Comparison of ENCODE assay signal across 14 cellular contexts in the genomic region with DNA sequence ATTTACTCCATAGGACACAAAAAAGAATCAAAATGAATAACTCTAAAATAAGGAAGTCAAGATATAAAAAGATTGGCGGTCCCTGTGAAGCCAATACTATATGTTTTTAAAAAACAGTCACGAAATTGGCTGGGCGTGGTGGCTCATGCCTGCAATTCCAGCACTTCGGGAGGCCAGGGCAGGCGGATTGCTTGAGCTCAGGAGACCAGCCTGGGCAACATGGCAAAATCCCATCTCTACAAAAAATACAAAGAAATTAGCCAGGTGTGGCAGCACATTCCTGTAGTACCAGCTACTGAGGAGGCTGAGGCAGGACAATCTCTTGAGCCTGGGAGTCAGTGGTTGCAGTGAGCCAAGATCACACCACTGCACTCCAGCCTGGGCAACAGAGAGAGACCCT.
"Had no signal": no experiment of that assay in that cellular context is flagged by ENCODE, and none has a peak within 500 bp of the region (broad histone marks: within the 10 kb centered on the region; RNA-seq: fewer than 3 reads in every experiment).

No MANE protein-coding gene starts in this region.

- DNase-seq: dorsolateral prefrontal cortex; effector CD4-positive, alpha-beta T cell; hypothalamus; immature natural killer cell; islet precursor cell; naive thymus-derived CD4-positive, alpha-beta T cell; right lobe of liver; small intestine; stimulated activated CD4-positive, alpha-beta T cell treated with anti-CD3 and anti-CD28 coated beads, Interleukin-15, amount 100 ng/mL, for 24 hours; stimulated activated CD4-positive, alpha-beta T cell treated with anti-CD3 and anti-CD28 coated beads, Interleukin-2, amount 100 ng/mL, for 48 hours; stimulated activated naive B cell treated with anti-CD40 and anti-IgM and Interleukin-4, amounts not matched to agents 10 μg/mL and 1 μg/mL and 100 μg/mL, for 72 hours; stimulated activated naive CD8-positive, alpha-beta T cell treated with anti-CD3 and anti-CD28 coated beads, Interleukin-15, amount 100 ng/mL, for 72 hours had no signal

- FAIRE-seq: frontal cortex, small intestine had no signal

- ATAC-seq: left lobe of liver; naive thymus-derived CD4-positive, alpha-beta T cell; right lobe of liver; stimulated activated naive B cell treated with anti-CD40 and anti-IgM and Interleukin-4, amounts not matched to agents 10 μg/mL and 1 μg/mL and 100 μg/mL, for 72 hours; stimulated activated naive CD8-positive, alpha-beta T cell treated with anti-CD3 and anti-CD28 coated beads, Interleukin-15, amount 100 ng/mL, for 72 hours had no signal
